In the genomic region with DNA sequence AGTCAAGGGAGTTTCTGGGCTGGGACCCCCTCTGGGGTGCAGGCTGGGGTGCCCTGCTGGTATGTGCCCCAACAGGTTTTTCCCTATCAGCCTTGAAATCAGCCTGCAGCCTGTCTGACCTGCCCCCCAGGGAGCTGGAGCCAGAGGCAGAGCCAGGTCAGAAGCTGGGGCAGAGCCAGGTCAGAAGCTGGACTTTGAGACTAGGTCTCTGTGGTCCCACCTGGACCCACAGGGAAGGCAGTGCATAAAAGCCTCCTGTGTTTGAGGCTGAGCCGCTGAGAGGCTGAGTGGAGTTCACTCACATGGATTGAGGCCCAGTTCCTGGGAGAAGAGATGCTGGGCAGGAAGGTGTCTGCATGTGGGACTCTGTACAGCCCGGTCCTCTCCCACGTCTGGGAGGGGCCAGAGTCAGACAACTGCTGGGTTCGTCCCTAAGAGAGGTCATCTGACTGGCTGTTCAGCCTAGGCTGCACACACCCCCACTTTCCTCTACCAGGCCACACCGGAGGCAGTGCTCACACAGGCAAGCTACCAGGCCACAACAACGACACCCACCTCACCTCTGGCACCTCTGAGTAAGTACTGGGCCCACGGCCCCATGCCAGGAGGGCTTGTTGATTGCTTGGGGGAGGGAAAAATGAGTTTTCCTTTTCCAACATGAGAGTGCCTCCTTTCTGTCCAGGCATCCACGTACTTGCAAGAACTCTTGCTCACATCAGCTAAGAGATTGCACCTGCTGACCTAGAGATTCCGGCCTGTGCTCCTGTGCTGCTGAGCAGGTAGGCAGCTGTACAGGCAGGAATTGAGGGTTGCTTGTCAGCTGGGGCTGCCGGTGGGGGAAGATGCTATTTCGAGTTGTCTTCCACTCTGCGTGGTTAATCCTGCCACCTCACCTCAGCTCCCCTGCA, we compare ENCODE assay signal across 9 cellular contexts. TPM values are rescaled to one million over a fixed set of nuclear protein-coding genes. Genes with fewer than 3 reads are reported as not detected.
DNase-seq lines count a peak whose midpoint lies in the region; ATAC-seq and TF ChIP-seq lines count a peak whose summit lies in the region.
"Had no signal": no experiment of that assay in that cellular context is flagged by ENCODE, and none has a peak within 500 bp of the region (broad histone marks: within the 10 kb centered on the region; RNA-seq: fewer than 3 reads in every experiment).

A gene with protein sequence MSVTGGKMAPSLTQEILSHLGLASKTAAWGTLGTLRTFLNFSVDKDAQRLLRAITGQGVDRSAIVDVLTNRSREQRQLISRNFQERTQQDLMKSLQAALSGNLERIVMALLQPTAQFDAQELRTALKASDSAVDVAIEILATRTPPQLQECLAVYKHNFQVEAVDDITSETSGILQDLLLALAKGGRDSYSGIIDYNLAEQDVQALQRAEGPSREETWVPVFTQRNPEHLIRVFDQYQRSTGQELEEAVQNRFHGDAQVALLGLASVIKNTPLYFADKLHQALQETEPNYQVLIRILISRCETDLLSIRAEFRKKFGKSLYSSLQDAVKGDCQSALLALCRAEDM (plus strand): TSS at position 488 of the 908 bp plus-strand sequence. CDS start 814 bp downstream, outside the sequence.

- no peak for TF ChIP-seq CTCF in coronary artery (IDR thresholded peaks at IDR 0.05)
- TF ChIP-seq CTCF in A673 (conservative IDR thresholded peaks at IDR 0.05; ENCODE audit: low read depth, low read length) = no peak

- no TSS peak for BruUV-seq in A673 (replicated peaks; lab: Mats Ljungman, UMichigan)

- intact Hi-C loops in left colon (cut with DNase I, micrococcal nuclease) = no loop called here
- intact Hi-C loops in A673 (cut with micrococcal nuclease; ENCODE audit: unreplicated experiment) = no loop called here

- CTCF ChIA-PET in A673 (lab: Charles Lee) = interaction anchor here (0.6 to 1.7 kb wide), 2 partner anchors 14 to 49 kb away, joined by 3 to 4 read pairs; no protein-coding TSS in a partner anchor

- H3K4me3 ChIP-seq in coronary artery = no peak within 1 kb of the TSS
- no peak within 1 kb of the TSS for H3K4me3 ChIP-seq in A673 (ENCODE audit: low read depth, low read length, poor library complexity, severe bottlenecking)

- no peak within 1 kb of the TSS for H3K27ac ChIP-seq in coronary artery
- H3K27ac ChIP-seq in A673 (ENCODE audit: low read depth, low read length, poor library complexity, severe bottlenecking) = no peak within 1 kb of the TSS

- H3K4me3 Mint-ChIP-seq in stimulated activated naive CD8-positive, alpha-beta T cell treated with anti-CD3 and anti-CD28 coated beads, Interleukin-15, amount 100 ng/mL, for 72 hours = no peak within 1 kb of the TSS

- POLR2A ChIA-PET in A673 (lab: Charles Lee; ENCODE audit: low non-redundant PET) = no interaction called here

- no peak for DNase-seq in stimulated activated naive CD8-positive, alpha-beta T cell treated with anti-CD3 and anti-CD28 coated beads, Interleukin-15, Interleukin-2, amounts not matched to agents 100 U/mL and 50 U/mL, for 24 hours
- no peak for DNase-seq in stimulated activated naive CD8-positive, alpha-beta T cell treated with anti-CD3 and anti-CD28 coated beads, Interleukin-15, amount 100 ng/mL, for 72 hours
- DNase-seq in UCSD-AML1 (lab: John Stamatoyannopoulos, UW; ENCODE audit: unreplicated experiment) = peak; percentile 60
- peak; percentile 59 to 68 for DNase-seq in left colon
- DNase-seq in coronary artery (ENCODE audit: low spot score) = no peak
- DNase-seq in stimulated activated CD4-positive, alpha-beta T cell treated with anti-CD3 and anti-CD28 coated beads, Interleukin-15, amount 100 ng/mL, for 24 hours = no peak
- no peak for DNase-seq in A673 (ENCODE audit: low spot score)
- DNase-seq: head of caudate nucleus had no signal

- ATAC-seq in stimulated activated naive CD8-positive, alpha-beta T cell treated with anti-CD3 and anti-CD28 coated beads, Interleukin-15, Interleukin-2, amounts not matched to agents 100 U/mL and 50 U/mL, for 24 hours = peak; percentile 24
- ATAC-seq in stimulated activated naive CD8-positive, alpha-beta T cell treated with anti-CD3 and anti-CD28 coated beads, Interleukin-15, amount 100 ng/mL, for 72 hours = no peak
- ATAC-seq in left colon = peak; percentile 82
- ATAC-seq in HG02678 (IDR thresholded peaks at IDR 0.05; ENCODE audit: unreplicated experiment) = no peak

- no peaks in the 10 kb centered on the region for H3K36me3 ChIP-seq in A673 (ENCODE audit: insufficient read depth, low read length, poor library complexity, severe bottlenecking)

- H3K27me3 ChIP-seq in A673 (replicated peaks; ENCODE audit: insufficient read depth, low read depth, low read length, poor library complexity) = no peaks in the 10 kb centered on the region

- H3K9me3 Mint-ChIP-seq in stimulated activated naive CD8-positive, alpha-beta T cell treated with anti-CD3 and anti-CD28 coated beads, Interleukin-15, amount 100 ng/mL, for 72 hours = no peaks in the 10 kb centered on the region

- H3K27ac Mint-ChIP-seq in stimulated activated naive CD8-positive, alpha-beta T cell treated with anti-CD3 and anti-CD28 coated beads, Interleukin-15, amount 100 ng/mL, for 72 hours = no peak within 1 kb of the TSS

- peaks cover 23% of the 10 kb centered on the region for H3K4me1 ChIP-seq in A673 (ENCODE audit: insufficient read depth, low read length, poor library complexity, severe bottlenecking)

- peaks cover 26% of the 10 kb centered on the region for H3K4me1 Mint-ChIP-seq in stimulated activated naive CD8-positive, alpha-beta T cell treated with anti-CD3 and anti-CD28 coated beads, Interleukin-15, amount 100 ng/mL, for 72 hours

- H3K9me3 ChIP-seq in A673 (ENCODE audit: low read depth, low read length, poor library complexity, severe bottlenecking) = no peaks in the 10 kb centered on the region

- H3K27me3 Mint-ChIP-seq in stimulated activated naive CD8-positive, alpha-beta T cell treated with anti-CD3 and anti-CD28 coated beads, Interleukin-15, amount 100 ng/mL, for 72 hours = no peaks in the 10 kb centered on the region

RNA-seq across cellular contexts. Expression of the gene that starts here (rescaled TPM):
- total RNA-seq in left colon (not detected), A673 (2021) (not detected in 2 replicates)

Comparison
In these comparisons a context has a peak if more than half of its experiments do, and no peak if none do; other contexts are left out.
1. Peak in DNase-seq and ATAC-seq in left colon; RNA of the gene not detected or under 1 TPM.